8 cellular contexts compared by ENCODE assay signal in genomic region chr17:58756246-58757161, GRCh38. TPM values are rescaled to one million over a fixed set of nuclear protein-coding genes. Genes with fewer than 3 reads are reported as not detected.
DNase-seq lines count a peak whose midpoint lies in the region; ATAC-seq and TF ChIP-seq lines count a peak whose summit lies in the region.

No MANE protein-coding gene starts in this region.

- H4K20me1 ChIP-seq in MM.1S (ENCODE audit: insufficient read depth, low read length): no peaks in the 10 kb centered on the region

- H3K4me3 ChIP-seq in MM.1S (ENCODE audit: low read length): peak overlapping the region; percentile 70

- H3K27me3 ChIP-seq in MM.1S (replicated peaks; ENCODE audit: insufficient read depth, low read length): peaks cover 19% of the 10 kb centered on the region

- no peaks in the 10 kb centered on the region for H3F3A ChIP-seq in MM.1S (ENCODE audit: insufficient read depth, low read length)

- H3K4me1 ChIP-seq in MM.1S (ENCODE audit: low read length): 0 out of 2 replicates have a peak, but pooled peaks cover 4% of the 10 kb centered on the region

- DNase-seq in EH (ENCODE audit: low read depth) (peak; percentile 4), MM.1S (peak; percentile 12), globus pallidus (ENCODE audit: low spot score) (peak; percentile 6), omental fat pad (ENCODE audit: low spot score) (no peak), NOMO-1 treated with DMSO at 0.1 percent for 48 hours (lab: John Stamatoyannopoulos, UW; ENCODE audit: unreplicated experiment) (no peak)
- peak; percentile 21 to 29 for DNase-seq in activated T-cell treated with anti-CD3 and anti-CD28 coated beads, Interleukin-2, amount 50 U/mL, for 48 hours

- H3K4me2 ChIP-seq in MM.1S (ENCODE audit: low read depth, low read length): peak overlapping the region; percentile 98

- TF ChIP-seq CTCF in MM.1S (IDR thresholded peaks at IDR 0.05; ENCODE audit: low read length): no peak
- TF ChIP-seq CTCF in omental fat pad (IDR thresholded peaks at IDR 0.05): no peak

- no peaks in the 10 kb centered on the region for H3K36me3 ChIP-seq in MM.1S (replicated peaks; ENCODE audit: insufficient read depth, low read length)

- H3K9me3 ChIP-seq in MM.1S (replicated peaks; ENCODE audit: insufficient read depth, low read length): no peaks in the 10 kb centered on the region

- no peak overlapping the region for H3K27ac ChIP-seq in MM.1S (ENCODE audit: low read length)

- H3K9ac ChIP-seq in MM.1S (ENCODE audit: low read length): no peak overlapping the region; the same call in 1 of the 2 replicates

- H3K79me2 ChIP-seq in MM.1S (ENCODE audit: low read length): no peaks in the 10 kb centered on the region

- ATAC-seq in omental fat pad (ENCODE audit: low FRiP score): peak; percentile 44
- ATAC-seq in GM21737 (IDR thresholded peaks at IDR 0.05; ENCODE audit: unreplicated experiment): no peak
- no peak for ATAC-seq in HG02623 (IDR thresholded peaks at IDR 0.05; ENCODE audit: unreplicated experiment)

- no peaks in the 10 kb centered on the region for H3K9me2 ChIP-seq in MM.1S (replicated peaks; ENCODE audit: insufficient read depth, low read length)

- peak overlapping the region; percentile 81 for H2AFZ ChIP-seq in MM.1S (ENCODE audit: low read length)

RNA-seq across cellular contexts. Expression of gene PPM1E, which starts 0.8 kb away (rescaled TPM):
- under 1 TPM in 3 of 4 donors, not detected in 1; 0.19 to 0.48 (median 0.46) TPM for total RNA-seq in omental fat pad

Comparison
In these comparisons a context has a peak if more than half of its experiments do, and no peak if none do; other contexts are left out.
1. DNase-seq: peak in EH (single experiment), MM.1S (single experiment), activated T-cell treated with anti-CD3 and anti-CD28 coated beads, Interleukin-2, amount 50 U/mL, for 48 hours (2 of 2) and globus pallidus (single experiment); none in omental fat pad (single experiment) and NOMO-1 treated with DMSO at 0.1 percent for 48 hours (single experiment).